ENCODE assay signal across 21 cellular contexts in genomic region chr5:2255915-2256645, GRCh38.
"Had no signal": no experiment of that assay in that cellular context is flagged by ENCODE, and none has a peak within 500 bp of the region (broad histone marks: within the 10 kb centered on the region; RNA-seq: fewer than 3 reads in every experiment).

No MANE protein-coding gene starts in this region.

- DNase-seq: cortex of kidney; dorsolateral prefrontal cortex; effector CD8-positive, alpha-beta T cell; gastrocnemius medialis; heart right ventricle; hypothalamus; kidney glomerular epithelial cell; mammary epithelial cell; naive thymus-derived CD4-positive, alpha-beta T cell; nephron progenitor cell; sigmoid colon; stimulated activated naive CD4-positive, alpha-beta T cell; stomach; substantia nigra; transverse colon; uterus had no signal

- FAIRE-seq: endometrium, islet of Langerhans had no signal

- H3K4me1 ChIP-seq: gastrocnemius medialis, heart right ventricle, sigmoid colon, stomach, transverse colon, uterus had no signal

- H3K27ac ChIP-seq: dorsolateral prefrontal cortex, gastrocnemius medialis, heart right ventricle, sigmoid colon, skin epidermis, stomach, thoracic aorta, transverse colon, uterus had no signal

- H3K36me3 ChIP-seq: gastrocnemius medialis, heart right ventricle, sigmoid colon, stomach, thoracic aorta, transverse colon, uterus had no signal

- H3K9me3 ChIP-seq: gastrocnemius medialis, heart right ventricle, sigmoid colon, stomach, thoracic aorta, transverse colon, uterus had no signal

- H3K27me3 ChIP-seq: gastrocnemius medialis, transverse colon, uterus had no signal

- ATAC-seq: esophagus mucosa; gastrocnemius medialis; heart right ventricle; naive thymus-derived CD4-positive, alpha-beta T cell had no signal

- H3K4me3 ChIP-seq: dorsolateral prefrontal cortex, gastrocnemius medialis, heart right ventricle, sigmoid colon, skin epidermis, stomach, thoracic aorta, transverse colon, uterus had no signal
